Comparison of ENCODE assay signal across 8 cellular contexts in the genomic region with DNA sequence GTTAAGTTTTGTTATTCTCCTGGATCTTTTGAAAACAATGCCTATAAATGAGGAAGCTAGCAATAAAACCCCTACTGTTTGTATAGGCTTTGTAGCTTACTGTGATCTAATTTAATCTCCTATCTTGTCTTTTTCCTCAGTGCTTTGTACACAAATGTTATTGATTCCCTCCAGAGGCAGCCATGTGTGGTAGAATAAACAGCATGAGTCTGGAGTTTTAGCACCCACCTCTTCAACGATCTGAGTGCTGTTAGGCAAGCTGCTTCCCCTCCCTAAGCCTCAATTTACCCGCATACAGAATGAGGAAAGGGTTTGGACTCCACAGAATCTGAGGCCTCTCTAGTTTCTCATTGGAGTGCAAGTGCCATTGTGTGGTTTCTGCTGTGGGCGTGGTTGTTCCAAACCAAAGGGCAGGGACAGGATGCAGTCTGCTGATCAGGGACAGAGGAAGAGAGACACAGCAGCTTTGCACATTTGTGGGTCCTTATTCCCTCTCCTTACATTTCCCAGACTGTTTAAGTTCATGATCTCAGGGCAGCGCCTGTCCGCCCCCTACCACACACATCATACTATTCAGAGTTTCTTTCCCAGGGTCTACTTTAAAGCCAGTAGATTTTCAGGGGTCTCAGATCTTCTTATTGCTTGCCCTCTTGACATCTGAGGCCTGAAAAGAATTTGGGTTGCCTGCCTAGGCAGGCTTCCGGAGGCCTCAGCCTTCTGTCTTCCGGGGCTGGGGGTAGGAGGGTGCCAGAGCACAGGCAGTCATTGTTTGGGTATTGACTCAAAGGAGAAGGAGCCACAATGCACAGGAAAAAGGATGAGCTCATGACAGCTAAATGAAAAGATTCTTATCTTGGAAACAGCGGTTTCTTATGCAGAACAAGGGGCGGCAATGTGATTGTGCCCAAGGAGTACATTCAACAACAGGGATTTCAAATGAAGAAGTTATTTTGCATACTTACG.
A peak's percentile ranks its signal among the peaks of the same experiment; 100 is the strongest.
DNase-seq lines count a peak whose midpoint lies in the region; ATAC-seq and TF ChIP-seq lines count a peak whose summit lies in the region.

No MANE protein-coding gene starts in this region.

- peaks cover 24% of the 10 kb centered on the region for H3K4me1 ChIP-seq in CD4-positive, CD25-positive, alpha-beta regulatory T cell (ENCODE audit: control insufficient read depth, insufficient read depth, low read length, poor library complexity, severe bottlenecking)
- peaks cover 3 to 27% (median 20%) of the 10 kb centered on the region in 4 donors for H3K4me1 ChIP-seq in upper lobe of left lung

- H3K36me3 ChIP-seq in CD4-positive, CD25-positive, alpha-beta regulatory T cell (ENCODE audit: control insufficient read depth, insufficient read depth, low read length), result no peaks in the 10 kb centered on the region
- no peaks in the 10 kb centered on the region for H3K36me3 ChIP-seq in upper lobe of left lung

- no peaks in the 10 kb centered on the region for H3K9me3 ChIP-seq in CD4-positive, CD25-positive, alpha-beta regulatory T cell (ENCODE audit: control insufficient read depth in 2 of 2, low read length in 2 of 2)
- H3K9me3 ChIP-seq in upper lobe of left lung, result no peaks in the 10 kb centered on the region

- H3K4me1 Mint-ChIP-seq in CD4-positive, CD25-positive, alpha-beta regulatory T cell, result peaks cover 4 to 60% (median 33%) of the 10 kb centered on the region in 4 donors
- peaks cover 32% of the 10 kb centered on the region for H3K4me1 Mint-ChIP-seq in memory B cell

- peak; percentile 90 to 91 for ATAC-seq in CD4-positive, CD25-positive, alpha-beta regulatory T cell (ENCODE audit: low read depth in 2 of 2)
- ATAC-seq in GM19351 (IDR thresholded peaks at IDR 0.05; ENCODE audit: unreplicated experiment), result peak; percentile 78
- ATAC-seq in HG03196 (IDR thresholded peaks at IDR 0.05; ENCODE audit: unreplicated experiment), result peak; percentile 86
- ATAC-seq in activated naive CD4-positive, alpha-beta T cell treated with anti-CD3 and anti-CD28 coated beads, Interleukin-2, amount 50 U/mL, for 72 hours, result peak; percentile 91 to 92
- ATAC-seq in memory B cell (ENCODE audit: low read depth), result peak; percentile 68
- peak; percentile 35 to 61 for ATAC-seq in upper lobe of left lung (ENCODE audit: low FRiP score in 2 of 2)

- no peaks in the 10 kb centered on the region for H3K9me3 Mint-ChIP-seq in CD4-positive, CD25-positive, alpha-beta regulatory T cell
- H3K9me3 Mint-ChIP-seq in activated naive CD4-positive, alpha-beta T cell treated with anti-CD3 and anti-CD28 coated beads, Interleukin-2, amount 50 U/mL, for 72 hours, result peaks cover 4 to 8% of the 10 kb centered on the region in 2 donors
- H3K9me3 Mint-ChIP-seq in memory B cell, result no peaks in the 10 kb centered on the region

- H3K36me3 Mint-ChIP-seq in CD4-positive, CD25-positive, alpha-beta regulatory T cell, result no peaks in the 10 kb centered on the region
- H3K36me3 Mint-ChIP-seq in activated naive CD4-positive, alpha-beta T cell treated with anti-CD3 and anti-CD28 coated beads, Interleukin-2, amount 50 U/mL, for 72 hours, result peaks cover 10 to 11% of the 10 kb centered on the region in 2 donors
- H3K36me3 Mint-ChIP-seq in memory B cell, result no peaks in the 10 kb centered on the region

- WGBS in upper lobe of left lung, 2 donors, result 34 to 42% methylated on average over 10 of the region's 10 CpGs

- no peak for TF ChIP-seq POLR2A in upper lobe of left lung (IDR thresholded peaks at IDR 0.05)

- no peaks in the 10 kb centered on the region for H3K27me3 Mint-ChIP-seq in CD4-positive, CD25-positive, alpha-beta regulatory T cell
- no peaks in the 10 kb centered on the region for H3K27me3 Mint-ChIP-seq in memory B cell

- DNase-seq in CD4-positive, CD25-positive, alpha-beta regulatory T cell, result peak; percentile 9 to 77 (median 60)
- DNase-seq in SKM-1 (lab: John Stamatoyannopoulos, UW; ENCODE audit: unreplicated experiment) (peak; percentile 55), memory B cell (ENCODE audit: low spot score in 2 of 2) (no peak), upper lobe of left lung (peak in 1 of 2 donors; percentile 36), 8988T (no peak)
- DNase-seq in activated naive CD4-positive, alpha-beta T cell treated with anti-CD3 and anti-CD28 coated beads, Interleukin-2, amount 50 U/mL, for 72 hours (ENCODE audit: low spot score in 2 of 2), result peak; percentile 47 to 66

- peak overlapping the region; percentile 62 for H3K27ac ChIP-seq in CD4-positive, CD25-positive, alpha-beta regulatory T cell (ENCODE audit: insufficient read depth, low read length, poor library complexity, severe bottlenecking)
- peak overlapping the region; percentile 54 to 85 (median 69) for H3K27ac ChIP-seq in upper lobe of left lung

- peak overlapping the region; percentile 32 to 80 (median 60) for H3K4me3 Mint-ChIP-seq in CD4-positive, CD25-positive, alpha-beta regulatory T cell
- H3K4me3 Mint-ChIP-seq in memory B cell, result peak overlapping the region; percentile 61

- no peaks in the 10 kb centered on the region for H3K27me3 ChIP-seq in CD4-positive, CD25-positive, alpha-beta regulatory T cell (ENCODE audit: control insufficient read depth, insufficient read depth, low read length)
- H3K27me3 ChIP-seq in upper lobe of left lung, result no peaks in the 10 kb centered on the region

- H3K27ac Mint-ChIP-seq in CD4-positive, CD25-positive, alpha-beta regulatory T cell, result peak overlapping the region; percentile 83 to 99 (median 90)
- H3K27ac Mint-ChIP-seq in activated naive CD4-positive, alpha-beta T cell treated with anti-CD3 and anti-CD28 coated beads, Interleukin-2, amount 50 U/mL, for 72 hours, result peak overlapping the region; percentile 95 to 97
- H3K27ac Mint-ChIP-seq in memory B cell, result peak overlapping the region; percentile 87

- no peak for TF ChIP-seq CTCF in upper lobe of left lung (IDR thresholded peaks at IDR 0.05)

- peak in 1 of 4 donors; percentile 31 for TF ChIP-seq EP300 in upper lobe of left lung (IDR thresholded peaks at IDR 0.05)

- H3K4me3 ChIP-seq in CD4-positive, CD25-positive, alpha-beta regulatory T cell (ENCODE audit: low read depth, low read length), result peak overlapping the region; percentile 48
- H3K4me3 ChIP-seq in upper lobe of left lung, result no peak overlapping the region

Comparison
In these comparisons a context has a peak if more than half of its experiments do, and no peak if none do; other contexts are left out.
1. DNase-seq: peak in CD4-positive, CD25-positive, alpha-beta regulatory T cell (3 of 3), SKM-1 (single experiment) and activated naive CD4-positive, alpha-beta T cell treated with anti-CD3 and anti-CD28 coated beads, Interleukin-2, amount 50 U/mL, for 72 hours (2 of 2); none in memory B cell (0 of 2) and 8988T (single experiment).
2. Peak in every context shown above with its lines, with median percentiles within 50 percentile points of each other: ATAC-seq and H3K27ac Mint-ChIP-seq.